8 cellular contexts compared by ENCODE assay signal in genomic region chr4:95095352-95095974, GRCh38.
A peak's percentile ranks its signal among the peaks of the same experiment; 100 is the strongest.
DNase-seq lines count a peak whose midpoint lies in the region; ATAC-seq and TF ChIP-seq lines count a peak whose summit lies in the region.

No MANE protein-coding gene starts in this region.

- ATAC-seq in natural killer cell: no peak
- no peak for ATAC-seq in natural killer cell treated with Interleukin-12 subunit alpha and Interleukin-12 subunit beta and Interleukin-15 and Interleukin-18, amount 100 ng/mL, for 72 hours
- no peak for ATAC-seq in GM19452 (IDR thresholded peaks at IDR 0.05; ENCODE audit: unreplicated experiment)
- no peak for ATAC-seq in HG03520 (IDR thresholded peaks at IDR 0.05; ENCODE audit: unreplicated experiment)
- ATAC-seq in HG02852 (IDR thresholded peaks at IDR 0.05; ENCODE audit: unreplicated experiment): no peak
- no peak for ATAC-seq in GM21515 (IDR thresholded peaks at IDR 0.05; ENCODE audit: unreplicated experiment)

- DNase-seq in natural killer cell (no peak), SK-N-DZ (ENCODE audit: low spot score) (peak; percentile 57), globus pallidus (ENCODE audit: low spot score) (peak; percentile 26)
- DNase-seq in natural killer cell treated with Interleukin-12 subunit alpha and Interleukin-12 subunit beta and Interleukin-15 and Interleukin-18, amount 100 ng/mL, for 72 hours (ENCODE audit: low spot score): no peak

- peak; percentile 42 for TF ChIP-seq CTCF in natural killer cell (IDR thresholded peaks at IDR 0.05)

- no peaks in the 10 kb centered on the region for H3K9me3 Mint-ChIP-seq in natural killer cell
- no peaks in the 10 kb centered on the region for H3K9me3 Mint-ChIP-seq in natural killer cell treated with Interleukin-12 subunit alpha and Interleukin-12 subunit beta and Interleukin-15 and Interleukin-18, amount 100 ng/mL, for 72 hours

- no peaks in the 10 kb centered on the region for H3K27me3 Mint-ChIP-seq in natural killer cell (ENCODE audit: low read depth in 2 of 2)
- no peaks in the 10 kb centered on the region for H3K27me3 Mint-ChIP-seq in natural killer cell treated with Interleukin-12 subunit alpha and Interleukin-12 subunit beta and Interleukin-15 and Interleukin-18, amount 100 ng/mL, for 72 hours

- H3K4me1 Mint-ChIP-seq in natural killer cell: no peaks in the 10 kb centered on the region
- H3K4me1 Mint-ChIP-seq in natural killer cell treated with Interleukin-12 subunit alpha and Interleukin-12 subunit beta and Interleukin-15 and Interleukin-18, amount 100 ng/mL, for 72 hours (ENCODE audit: low read depth in 2 of 2): no peaks in the 10 kb centered on the region

- no peak overlapping the region for H3K27ac Mint-ChIP-seq in natural killer cell
- no peak overlapping the region for H3K27ac Mint-ChIP-seq in natural killer cell treated with Interleukin-12 subunit alpha and Interleukin-12 subunit beta and Interleukin-15 and Interleukin-18, amount 100 ng/mL, for 72 hours

- H3K4me3 Mint-ChIP-seq in natural killer cell: no peak overlapping the region
- H3K4me3 Mint-ChIP-seq in natural killer cell treated with Interleukin-12 subunit alpha and Interleukin-12 subunit beta and Interleukin-15 and Interleukin-18, amount 100 ng/mL, for 72 hours: no peak overlapping the region

- intact Hi-C loops in natural killer cell (cut with micrococcal nuclease): no loop called here

- no peaks in the 10 kb centered on the region for H3K36me3 Mint-ChIP-seq in natural killer cell
- H3K36me3 Mint-ChIP-seq in natural killer cell treated with Interleukin-12 subunit alpha and Interleukin-12 subunit beta and Interleukin-15 and Interleukin-18, amount 100 ng/mL, for 72 hours: no peaks in the 10 kb centered on the region

Comparison
In these comparisons a context has a peak if more than half of its experiments do, and no peak if none do; other contexts are left out.
1. DNase-seq: peak in SK-N-DZ (single experiment) and globus pallidus (single experiment); none in natural killer cell (single experiment) and natural killer cell treated with Interleukin-12 subunit alpha and Interleukin-12 subunit beta and Interleukin-15 and Interleukin-18, amount 100 ng/mL, for 72 hours (single experiment).